1 cellular context compared by ENCODE assay signal in genomic region chr5:142306077-142306502, GRCh38.
TF ChIP-seq lines count a peak whose summit lies in the region.

No MANE protein-coding gene starts in this region.

TF ChIP-seq in HepG2, 621 proteins besides CTCF, POLR2A, EP300 and RAD21 (continued from another document and continues in another):
- TF ChIP-seq KIAA2018 (CRISPR knock-in tag; IDR thresholded peaks at IDR 0.05; ENCODE audit: borderline replicate concordance) (no peak), HNF4G (IDR thresholded peaks at IDR 0.05; ENCODE audit: borderline replicate concordance, low read depth, low read length) (peak; percentile 74), HNF4G (CRISPR knock-in tag; IDR thresholded peaks at IDR 0.05; ENCODE audit: borderline replicate concordance, low read depth) (no peak), NONO (IDR thresholded peaks at IDR 0.05) (no peak), NONO (CRISPR knock-in tag; conservative IDR thresholded peaks at IDR 0.05) (no peak), MED1 (CRISPR knock-in tag; IDR thresholded peaks at IDR 0.05) (peak; percentile 37; the same call in 1 of the 2 replicates), WIZ (CRISPR knock-in tag; IDR thresholded peaks at IDR 0.05) (no peak), ZNF18 (CRISPR knock-in tag; IDR thresholded peaks at IDR 0.05; ENCODE audit: insufficient replicate concordance) (no peak), RCOR2 (CRISPR knock-in tag; IDR thresholded peaks at IDR 0.05) (0 out of 2 replicates have a peak, but pooled peaks have one; percentile 66), HNRNPUL1 (IDR thresholded peaks at IDR 0.05; ENCODE audit: low read depth, low read length) (no peak), MAFK (conservative IDR thresholded peaks at IDR 0.05 in 1 of 2, IDR thresholded peaks at IDR 0.05 in 1 of 2; ENCODE audit: low read length in 2 of 2) (no peak), JARID2 (CRISPR knock-in tag; IDR thresholded peaks at IDR 0.05; ENCODE audit: insufficient replicate concordance) (no peak), ZNF629 (CRISPR knock-in tag; conservative IDR thresholded peaks at IDR 0.05) (peak; percentile 82), ATF2 (CRISPR knock-in tag; IDR thresholded peaks at IDR 0.05) (no peak), ZNF777 (CRISPR knock-in tag; IDR thresholded peaks at IDR 0.05) (no peak), SNAPC5 (CRISPR knock-in tag; IDR thresholded peaks at IDR 0.05; ENCODE audit: borderline replicate concordance) (no peak), LCORL (IDR thresholded peaks at IDR 0.05) (no peak), LCORL (CRISPR knock-in tag; IDR thresholded peaks at IDR 0.05) (no peak), EEA1 (CRISPR knock-in tag; IDR thresholded peaks at IDR 0.05; ENCODE audit: borderline replicate concordance) (no peak), PHF20 (CRISPR knock-in tag; IDR thresholded peaks at IDR 0.05) (no peak), MLXIP (CRISPR knock-in tag; IDR thresholded peaks at IDR 0.05; ENCODE audit: borderline replicate concordance) (no peak), NFE2L2 (IDR thresholded peaks at IDR 0.05; ENCODE audit: low read length) (no peak), ZNF597 (CRISPR knock-in tag; IDR thresholded peaks at IDR 0.05) (no peak), TBX3 (IDR thresholded peaks at IDR 0.05; ENCODE audit: borderline replicate concordance) (no peak), NKX3-1 (CRISPR knock-in tag; IDR thresholded peaks at IDR 0.05) (no peak), CHCHD3 (CRISPR knock-in tag; IDR thresholded peaks at IDR 0.05) (no peak), ATF4 (CRISPR knock-in tag; IDR thresholded peaks at IDR 0.05) (no peak), NR2C2 (CRISPR knock-in tag; IDR thresholded peaks at IDR 0.05; ENCODE audit: borderline replicate concordance) (no peak), MBNL3 (CRISPR knock-in tag; conservative IDR thresholded peaks at IDR 0.05) (no peak), ZNF609 (CRISPR knock-in tag; IDR thresholded peaks at IDR 0.05; ENCODE audit: borderline replicate concordance) (no peak; the same call in 1 of the 2 replicates), ZNF670 (CRISPR knock-in tag; IDR thresholded peaks at IDR 0.05; ENCODE audit: borderline replicate concordance) (no peak), ZNF414 (CRISPR knock-in tag; IDR thresholded peaks at IDR 0.05) (no peak), DBP (CRISPR knock-in tag; IDR thresholded peaks at IDR 0.05; ENCODE audit: not compliant biosample characterization) (no peak), SRSF4 (IDR thresholded peaks at IDR 0.05; ENCODE audit: low read depth, low read length, poor library complexity, severe bottlenecking) (no peak)
